ENCODE assay signal across 22 cellular contexts in the genomic region with DNA sequence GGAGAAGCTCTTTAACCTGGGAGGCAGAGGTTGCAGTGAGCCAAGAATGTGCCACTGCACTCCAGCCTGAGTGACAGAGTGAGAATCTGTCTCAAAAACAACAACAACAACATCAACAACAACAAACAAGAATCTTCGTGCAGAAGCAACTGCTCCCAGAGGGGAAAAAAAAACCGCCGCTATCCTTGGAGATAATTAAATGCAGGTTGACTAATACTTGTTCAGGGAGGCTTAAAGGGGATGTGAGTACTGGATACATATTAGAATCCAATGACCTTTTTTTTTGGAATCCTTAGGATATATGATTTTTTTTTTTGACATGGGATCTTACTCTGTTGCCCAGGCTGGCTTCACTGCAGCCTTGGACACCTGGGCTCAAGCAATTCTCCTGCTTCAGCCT.
"Had no signal": no experiment of that assay in that cellular context is flagged by ENCODE, and none has a peak within 500 bp of the region (broad histone marks: within the 10 kb centered on the region; RNA-seq: fewer than 3 reads in every experiment).

No MANE protein-coding gene starts in this region.

- ATAC-seq: activated T-helper 17 cell treated with anti-CD3 and anti-CD28 coated beads, Interleukin-2, amount 50 U/mL, for 72 hours; T-cell had no signal

- H3K36me3 ChIP-seq: breast epithelium, Peyer's patch had no signal

- DNase-seq: activated CD4-positive, alpha-beta memory T cell treated with anti-CD3 and anti-CD28 coated beads for 36 hours; activated CD4-positive, alpha-beta T cell treated with anti-CD3 and anti-CD28 coated beads, Interleukin-2, amount 10 ng/mL, durations not matched to agents 7 days and 5 days; activated CD4-positive, CD25-positive, alpha-beta regulatory T cell; activated gamma-delta T cell; activated naive CD4-positive, alpha-beta T cell treated with anti-CD3 and anti-CD28 coated beads, Interleukin-2, amount 50 U/mL, for 16 hours; activated naive CD8-positive, alpha-beta T cell treated with anti-CD3 and anti-CD28 coated beads, Interleukin-2, amount 10 ng/mL, durations not matched to agents 7 days and 5 days; activated T-cell treated with anti-CD3 and anti-CD28 coated beads for 4 hours; activated T-cell treated with anti-CD3 and anti-CD28 coated beads, Interleukin-2, amount 50 U/mL, for 48 hours; aorta; caudate nucleus; MM.1S; NCI-H1105; NCI-H1436; NCI-H1694 treated with DMSO at 0.1 percent for 48 hours; NCI-H2029 treated with DMSO at 0.1 percent for 48 hours; Peyer's patch; SHP77; T-cell had no signal

- H3K9me3 ChIP-seq: breast epithelium, Peyer's patch had no signal

- H3K4me3 ChIP-seq: breast epithelium, Peyer's patch had no signal

- FAIRE-seq: TTC549 had no signal

- H3K4me1 ChIP-seq: breast epithelium, Peyer's patch had no signal

- H3K27ac ChIP-seq: Peyer's patch, VCaP had no signal

- H3K27me3 ChIP-seq: breast epithelium, Peyer's patch had no signal
